ENCODE assay signal across 13 cellular contexts in the genomic region with DNA sequence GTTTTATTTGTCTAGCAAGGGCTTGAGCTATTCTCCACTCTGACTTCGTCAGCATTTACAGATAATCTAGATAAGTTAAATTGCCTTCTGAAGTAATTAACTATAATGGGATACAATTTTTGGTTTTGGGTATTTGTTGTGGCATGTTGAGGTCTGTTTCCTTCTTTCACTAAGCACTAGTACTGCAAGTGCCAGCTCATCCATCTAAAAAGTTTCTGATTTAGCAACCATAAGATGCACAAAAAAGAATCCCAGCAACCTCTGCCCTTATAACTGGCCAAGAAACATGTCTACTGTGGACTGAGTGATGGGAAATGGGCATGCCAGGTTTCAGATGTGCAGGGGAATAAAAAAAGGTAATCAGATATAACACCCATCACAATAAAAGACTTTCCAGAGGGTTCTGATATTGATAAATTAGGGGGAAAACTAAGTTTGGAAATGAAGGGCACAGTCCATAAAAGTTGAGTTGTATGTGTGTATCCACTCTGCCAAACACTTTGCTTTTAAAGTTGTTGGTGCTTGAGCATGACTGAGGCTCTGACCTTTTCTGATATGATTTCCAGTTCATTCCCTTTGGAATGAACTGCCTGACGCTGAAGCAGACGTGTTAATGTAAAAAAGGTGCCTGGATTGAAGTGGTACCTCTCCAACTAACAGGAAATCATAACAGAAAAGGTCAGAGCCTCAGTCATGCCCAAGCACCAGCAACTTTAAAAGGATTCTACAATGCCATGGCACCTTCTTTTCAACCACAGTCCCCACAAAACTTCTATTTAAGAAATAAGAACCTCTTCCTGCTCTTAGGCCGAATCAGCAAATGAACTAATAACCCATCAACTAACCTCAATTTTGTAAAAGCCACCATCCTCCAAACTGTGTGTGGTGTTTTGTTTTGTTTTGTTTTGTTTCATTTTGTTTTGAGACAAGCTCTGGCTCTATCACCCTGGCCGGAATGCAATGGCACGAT. TPM values are rescaled to one million over a fixed set of nuclear protein-coding genes. Genes with fewer than 3 reads are reported as not detected.
A peak's percentile ranks its signal among the peaks of the same experiment; 100 is the strongest.
DNase-seq lines count a peak whose midpoint lies in the region; ATAC-seq, FAIRE-seq and TF ChIP-seq lines count a peak whose summit lies in the region.
"Had no signal": no experiment of that assay in that cellular context is flagged by ENCODE, and none has a peak within 500 bp of the region (broad histone marks: within the 10 kb centered on the region; RNA-seq: fewer than 3 reads in every experiment).

No MANE protein-coding gene starts in this region.

- no peak for DNase-seq in activated T-cell treated with anti-CD3 and anti-CD28 coated beads, Interleukin-2, amount 50 U/mL, for 24 hours
- no peak for DNase-seq in activated T-cell treated with anti-CD3 and anti-CD28 coated beads, Interleukin-2, amount 50 U/mL, for 48 hours
- DNase-seq in bronchial epithelial cell (ENCODE audit: low read depth) (peak; percentile 60), DMS153 (lab: John Stamatoyannopoulos, UW) (no peak), posterior vena cava (ENCODE audit: low spot score) (no peak)
- DNase-seq: ACHN; activated T-cell treated with anti-CD3 and anti-CD28 coated beads, Interleukin-2, amount 50 U/mL, for 4 hours; tibial artery had no signal

- FAIRE-seq in bronchial epithelial cell (lab: Jason Lieb, UNC), result no peak

- peaks cover 67% of the 10 kb centered on the region for H3K4me1 ChIP-seq in OCI-LY1 (ENCODE audit: insufficient read depth, low read length, severe bottlenecking)
- H3K4me1 ChIP-seq: prostate gland had no signal

- H4K20me1 ChIP-seq in OCI-LY1 (ENCODE audit: insufficient read depth, low read length), result no peaks in the 10 kb centered on the region

- H3K36me3 ChIP-seq in OCI-LY1 (ENCODE audit: insufficient read depth, low read length) (0 out of 2 replicates have a peak, but pooled peaks cover 7% of the 10 kb centered on the region), bronchial epithelial cell (ENCODE audit: control insufficient read depth, insufficient read depth, low read length) (no peaks in the 10 kb centered on the region)
- H3K36me3 ChIP-seq: prostate gland, tibial artery had no signal

- no peaks in the 10 kb centered on the region for H3K27me3 Mint-ChIP-seq in activated T-cell treated with anti-CD3 and anti-CD28 coated beads, Interleukin-2, amount 50 U/mL, for 24 hours
- no peaks in the 10 kb centered on the region for H3K27me3 Mint-ChIP-seq in stimulated activated memory B cell treated with anti-CD40 and anti-IgM and Interleukin-4, amounts not matched to agents 10 μg/mL and 1 μg/mL and 100 μg/mL, for 72 hours

- ATAC-seq in stimulated activated memory B cell treated with anti-CD40 and anti-IgM and Interleukin-4, amounts not matched to agents 10 μg/mL and 1 μg/mL and 100 μg/mL, for 72 hours, result no peak
- ATAC-seq in GM19351 (IDR thresholded peaks at IDR 0.05; ENCODE audit: unreplicated experiment), result no peak
- ATAC-seq: activated T-cell treated with anti-CD3 and anti-CD28 coated beads, Interleukin-2, amount 50 U/mL, for 4 hours had no signal

- no peaks in the 10 kb centered on the region for H3K9me3 ChIP-seq in OCI-LY1 (ENCODE audit: low read length)
- H3K9me3 ChIP-seq: prostate gland, tibial artery had no signal

- H3K4me3 ChIP-seq in OCI-LY1 (ENCODE audit: low read depth, low read length, poor library complexity, severe bottlenecking) (no peak overlapping the region), bronchial epithelial cell (ENCODE audit: low read depth, low read length) (no peak overlapping the region)
- H3K4me3 ChIP-seq: prostate gland, SK-N-MC, tibial artery had no signal

- H3K9me3 Mint-ChIP-seq in activated T-cell treated with anti-CD3 and anti-CD28 coated beads, Interleukin-2, amount 50 U/mL, for 24 hours, result no peaks in the 10 kb centered on the region
- no peaks in the 10 kb centered on the region for H3K9me3 Mint-ChIP-seq in stimulated activated memory B cell treated with anti-CD40 and anti-IgM and Interleukin-4, amounts not matched to agents 10 μg/mL and 1 μg/mL and 100 μg/mL, for 72 hours
- H3K9me3 Mint-ChIP-seq: activated T-cell treated with anti-CD3 and anti-CD28 coated beads, Interleukin-2, amount 50 U/mL, for 4 hours had no signal

- H3K79me2 ChIP-seq in OCI-LY1 (ENCODE audit: insufficient read depth, low read length), result peaks cover 88% of the 10 kb centered on the region

- no peak overlapping the region; the same call in 1 of the 2 replicates for H3K9ac ChIP-seq in OCI-LY1 (ENCODE audit: low read length)

- intact Hi-C loops in posterior vena cava (cut with DNase I), result no loop called here

- H3F3A ChIP-seq in OCI-LY1 (ENCODE audit: insufficient read depth, low read length), result no peaks in the 10 kb centered on the region

- H3K36me3 Mint-ChIP-seq in activated T-cell treated with anti-CD3 and anti-CD28 coated beads, Interleukin-2, amount 50 U/mL, for 24 hours (ENCODE audit: low read depth), result peaks cover 39% of the 10 kb centered on the region
- peaks cover 11% of the 10 kb centered on the region for H3K36me3 Mint-ChIP-seq in stimulated activated memory B cell treated with anti-CD40 and anti-IgM and Interleukin-4, amounts not matched to agents 10 μg/mL and 1 μg/mL and 100 μg/mL, for 72 hours

- H3K9me2 ChIP-seq in OCI-LY1 (ENCODE audit: low read depth, low read length), result no peaks in the 10 kb centered on the region

- peaks cover 67% of the 10 kb centered on the region for H3K4me1 Mint-ChIP-seq in activated T-cell treated with anti-CD3 and anti-CD28 coated beads, Interleukin-2, amount 50 U/mL, for 24 hours (ENCODE audit: low read depth)
- H3K4me1 Mint-ChIP-seq in stimulated activated memory B cell treated with anti-CD40 and anti-IgM and Interleukin-4, amounts not matched to agents 10 μg/mL and 1 μg/mL and 100 μg/mL, for 72 hours, result peaks cover 57% of the 10 kb centered on the region

- H3K27ac Mint-ChIP-seq in activated T-cell treated with anti-CD3 and anti-CD28 coated beads, Interleukin-2, amount 50 U/mL, for 24 hours, result peak overlapping the region; percentile 78
- peak overlapping the region; percentile 85 for H3K27ac Mint-ChIP-seq in stimulated activated memory B cell treated with anti-CD40 and anti-IgM and Interleukin-4, amounts not matched to agents 10 μg/mL and 1 μg/mL and 100 μg/mL, for 72 hours

- TF ChIP-seq CTCF in OCI-LY1 (IDR thresholded peaks at IDR 0.05; ENCODE audit: low read length) (no peak), bronchial epithelial cell (IDR thresholded peaks at IDR 0.05; ENCODE audit: insufficient read depth, low read length, severe bottlenecking) (no peak)

- H3K27me3 ChIP-seq in OCI-LY1 (ENCODE audit: insufficient read depth, low read length) (no peaks in the 10 kb centered on the region), bronchial epithelial cell (ENCODE audit: control insufficient read depth, insufficient read depth, low read length) (no peaks in the 10 kb centered on the region)
- H3K27me3 ChIP-seq: tibial artery had no signal

- H2AFZ ChIP-seq in OCI-LY1 (ENCODE audit: low read length), result no peak overlapping the region

- H3K27ac ChIP-seq in OCI-LY1 (ENCODE audit: low read depth, low read length, poor library complexity, severe bottlenecking), result peak overlapping the region; percentile 65
- H3K27ac ChIP-seq: prostate gland, SK-N-MC, tibial artery had no signal

- peak overlapping the region; percentile 65 for H3K4me2 ChIP-seq in OCI-LY1 (ENCODE audit: low read length)

- no peak overlapping the region for H3K4me3 Mint-ChIP-seq in activated T-cell treated with anti-CD3 and anti-CD28 coated beads, Interleukin-2, amount 50 U/mL, for 24 hours
- H3K4me3 Mint-ChIP-seq in stimulated activated memory B cell treated with anti-CD40 and anti-IgM and Interleukin-4, amounts not matched to agents 10 μg/mL and 1 μg/mL and 100 μg/mL, for 72 hours, result no peak overlapping the region
- H3K4me3 Mint-ChIP-seq: activated T-cell treated with anti-CD3 and anti-CD28 coated beads, Interleukin-2, amount 50 U/mL, for 4 hours had no signal

RNA-seq across cellular contexts. Expression of a gene that starts 52.8 kb away (rescaled TPM):
- 29.2 and 29.7 TPM in 2 replicates for total RNA-seq in bronchial epithelial cell
- 10 to 100 TPM; 33.5 to 44.7 TPM for total RNA-seq in posterior vena cava
